In the genomic region with DNA sequence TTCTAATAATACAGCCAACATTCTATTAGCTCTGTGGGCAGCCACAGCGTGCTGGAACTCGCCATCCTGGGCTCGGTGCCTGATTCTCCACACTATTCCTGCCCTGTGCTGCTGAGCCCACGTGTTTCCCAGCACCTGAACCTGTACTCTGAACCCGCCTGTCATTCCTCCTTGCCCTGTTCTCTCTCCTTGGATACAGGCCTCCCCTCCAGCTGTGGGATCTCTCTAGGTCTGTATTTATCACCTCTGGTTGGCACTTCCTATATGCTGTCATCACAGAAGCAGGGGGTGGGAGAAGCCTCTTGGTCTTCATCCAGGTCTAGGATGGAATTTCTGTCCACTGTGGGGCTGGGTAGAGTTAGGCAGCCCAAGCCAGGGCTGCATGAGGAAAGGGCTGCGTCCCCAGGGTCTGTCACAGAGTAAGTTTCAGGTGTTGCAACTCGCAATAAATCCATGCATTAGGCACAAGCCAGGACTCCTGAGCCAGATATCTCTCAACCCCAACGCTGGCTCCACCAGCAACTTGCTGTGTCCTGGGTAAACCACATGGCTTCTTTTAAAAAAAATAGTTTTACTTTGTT, we compare ENCODE assay signal across 1 cellular context.
TF ChIP-seq lines count a peak whose summit lies in the region.

No MANE protein-coding gene starts in this region.

TF ChIP-seq in HepG2, 621 proteins besides CTCF, POLR2A, EP300 and RAD21 (continued from another document):
- TF ChIP-seq HHEX (CRISPR knock-in tag; IDR thresholded peaks at IDR 0.05), result 0 out of 2 replicates have a peak, but pooled peaks have one; percentile 13
- no peak for TF ChIP-seq ZNF282 (IDR thresholded peaks at IDR 0.05; ENCODE audit: partially characterized antibody)
- TF ChIP-seq ZNF619 (CRISPR knock-in tag; IDR thresholded peaks at IDR 0.05), result 0 out of 2 replicates have a peak, but pooled peaks have one; percentile 24
- TF ChIP-seq ZNF501 (CRISPR knock-in tag; IDR thresholded peaks at IDR 0.05), result peak; percentile 51; the same call in 1 of the 2 replicates
- TF ChIP-seq, protein P1, sequence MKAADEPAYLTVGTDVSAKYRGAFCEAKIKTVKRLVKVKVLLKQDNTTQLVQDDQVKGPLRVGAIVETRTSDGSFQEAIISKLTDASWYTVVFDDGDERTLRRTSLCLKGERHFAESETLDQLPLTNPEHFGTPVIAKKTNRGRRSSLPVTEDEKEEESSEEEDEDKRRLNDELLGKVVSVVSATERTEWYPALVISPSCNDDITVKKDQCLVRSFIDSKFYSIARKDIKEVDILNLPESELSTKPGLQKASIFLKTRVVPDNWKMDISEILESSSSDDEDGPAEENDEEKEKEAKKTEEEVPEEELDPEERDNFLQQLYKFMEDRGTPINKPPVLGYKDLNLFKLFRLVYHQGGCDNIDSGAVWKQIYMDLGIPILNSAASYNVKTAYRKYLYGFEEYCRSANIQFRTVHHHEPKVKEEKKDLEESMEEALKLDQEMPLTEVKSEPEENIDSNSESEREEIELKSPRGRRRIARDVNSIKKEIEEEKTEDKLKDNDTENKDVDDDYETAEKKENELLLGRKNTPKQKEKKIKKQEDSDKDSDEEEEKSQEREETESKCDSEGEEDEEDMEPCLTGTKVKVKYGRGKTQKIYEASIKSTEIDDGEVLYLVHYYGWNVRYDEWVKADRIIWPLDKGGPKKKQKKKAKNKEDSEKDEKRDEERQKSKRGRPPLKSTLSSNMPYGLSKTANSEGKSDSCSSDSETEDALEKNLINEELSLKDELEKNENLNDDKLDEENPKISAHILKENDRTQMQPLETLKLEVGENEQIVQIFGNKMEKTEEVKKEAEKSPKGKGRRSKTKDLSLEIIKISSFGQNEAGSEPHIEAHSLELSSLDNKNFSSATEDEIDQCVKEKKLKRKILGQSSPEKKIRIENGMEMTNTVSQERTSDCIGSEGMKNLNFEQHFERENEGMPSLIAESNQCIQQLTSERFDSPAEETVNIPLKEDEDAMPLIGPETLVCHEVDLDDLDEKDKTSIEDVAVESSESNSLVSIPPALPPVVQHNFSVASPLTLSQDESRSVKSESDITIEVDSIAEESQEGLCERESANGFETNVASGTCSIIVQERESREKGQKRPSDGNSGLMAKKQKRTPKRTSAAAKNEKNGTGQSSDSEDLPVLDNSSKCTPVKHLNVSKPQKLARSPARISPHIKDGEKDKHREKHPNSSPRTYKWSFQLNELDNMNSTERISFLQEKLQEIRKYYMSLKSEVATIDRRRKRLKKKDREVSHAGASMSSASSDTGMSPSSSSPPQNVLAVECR (CRISPR knock-in tag; IDR thresholded peaks at IDR 0.05; ENCODE audit: borderline replicate concordance), result peak; percentile 18; the same call in 1 of the 2 replicates
- TF ChIP-seq JUND (CRISPR knock-in tag; IDR thresholded peaks at IDR 0.05), result 0 out of 2 replicates have a peak, but pooled peaks have one; percentile 16
- 0 out of 2 replicates have a peak, but pooled peaks have one; percentile 46 for TF ChIP-seq ZNF616 (CRISPR knock-in tag; IDR thresholded peaks at IDR 0.05; ENCODE audit: low read depth)
- TF ChIP-seq MAFG (CRISPR knock-in tag; IDR thresholded peaks at IDR 0.05), result no peak
- TF ChIP-seq, protein P2, sequence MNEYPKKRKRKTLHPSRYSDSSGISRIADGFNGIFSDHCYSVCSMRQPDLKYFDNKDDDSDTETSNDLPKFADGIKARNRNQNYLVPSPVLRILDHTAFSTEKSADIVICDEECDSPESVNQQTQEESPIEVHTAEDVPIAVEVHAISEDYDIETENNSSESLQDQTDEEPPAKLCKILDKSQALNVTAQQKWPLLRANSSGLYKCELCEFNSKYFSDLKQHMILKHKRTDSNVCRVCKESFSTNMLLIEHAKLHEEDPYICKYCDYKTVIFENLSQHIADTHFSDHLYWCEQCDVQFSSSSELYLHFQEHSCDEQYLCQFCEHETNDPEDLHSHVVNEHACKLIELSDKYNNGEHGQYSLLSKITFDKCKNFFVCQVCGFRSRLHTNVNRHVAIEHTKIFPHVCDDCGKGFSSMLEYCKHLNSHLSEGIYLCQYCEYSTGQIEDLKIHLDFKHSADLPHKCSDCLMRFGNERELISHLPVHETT (CRISPR knock-in tag; conservative IDR thresholded peaks at IDR 0.05), result no peak
- TF ChIP-seq ZNF891 (CRISPR knock-in tag; IDR thresholded peaks at IDR 0.05), result 0 out of 2 replicates have a peak, but pooled peaks have one; percentile 61
- 0 out of 2 replicates have a peak, but pooled peaks have one; percentile 24 for TF ChIP-seq TARDBP (CRISPR knock-in tag; IDR thresholded peaks at IDR 0.05)
- TF ChIP-seq NR3C1 (CRISPR knock-in tag; IDR thresholded peaks at IDR 0.05), result no peak
- TF ChIP-seq MXI1 (IDR thresholded peaks at IDR 0.05; ENCODE audit: borderline replicate concordance, low read depth, low read length), result peak; percentile 48; the same call in 1 of the 3 replicates
- TF ChIP-seq ZFP41 (CRISPR knock-in tag; IDR thresholded peaks at IDR 0.05; ENCODE audit: borderline replicate concordance), result peak; percentile 30; the same call in 1 of the 2 replicates
- no peak for TF ChIP-seq KDM3A (CRISPR knock-in tag; IDR thresholded peaks at IDR 0.05; ENCODE audit: low read depth)
- TF ChIP-seq, protein P3, sequence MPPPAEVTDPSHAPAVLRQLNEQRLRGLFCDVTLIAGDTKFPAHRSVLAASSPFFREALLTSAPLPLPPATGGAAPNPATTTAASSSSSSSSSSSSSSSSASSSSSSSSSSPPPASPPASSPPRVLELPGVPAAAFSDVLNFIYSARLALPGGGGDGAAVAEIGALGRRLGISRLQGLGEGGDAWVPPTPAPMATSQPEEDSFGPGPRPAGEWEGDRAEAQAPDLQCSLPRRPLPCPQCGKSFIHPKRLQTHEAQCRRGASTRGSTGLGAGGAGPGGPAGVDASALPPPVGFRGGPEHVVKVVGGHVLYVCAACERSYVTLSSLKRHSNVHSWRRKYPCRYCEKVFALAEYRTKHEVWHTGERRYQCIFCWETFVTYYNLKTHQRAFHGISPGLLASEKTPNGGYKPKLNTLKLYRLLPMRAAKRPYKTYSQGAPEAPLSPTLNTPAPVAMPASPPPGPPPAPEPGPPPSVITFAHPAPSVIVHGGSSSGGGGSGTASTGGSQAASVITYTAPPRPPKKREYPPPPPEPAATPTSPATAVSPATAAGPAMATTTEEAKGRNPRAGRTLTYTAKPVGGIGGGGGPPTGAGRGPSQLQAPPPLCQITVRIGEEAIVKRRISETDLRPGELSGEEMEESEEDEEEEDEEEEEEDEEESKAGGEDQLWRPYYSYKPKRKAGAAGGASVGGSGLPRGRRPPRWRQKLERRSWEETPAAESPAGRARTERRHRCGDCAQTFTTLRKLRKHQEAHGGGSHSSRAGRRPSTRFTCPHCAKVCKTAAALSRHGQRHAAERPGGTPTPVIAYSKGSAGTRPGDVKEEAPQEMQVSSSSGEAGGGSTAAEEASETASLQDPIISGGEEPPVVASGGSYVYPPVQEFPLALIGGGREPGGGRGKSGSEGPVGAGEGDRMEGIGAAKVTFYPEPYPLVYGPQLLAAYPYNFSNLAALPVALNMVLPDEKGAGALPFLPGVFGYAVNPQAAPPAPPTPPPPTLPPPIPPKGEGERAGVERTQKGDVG (CRISPR knock-in tag; IDR thresholded peaks at IDR 0.05; ENCODE audit: borderline replicate concordance), result peak; percentile 79; the same call in 1 of the 2 replicates
